ENCODE assay signal across 17 cellular contexts in the genomic region with DNA sequence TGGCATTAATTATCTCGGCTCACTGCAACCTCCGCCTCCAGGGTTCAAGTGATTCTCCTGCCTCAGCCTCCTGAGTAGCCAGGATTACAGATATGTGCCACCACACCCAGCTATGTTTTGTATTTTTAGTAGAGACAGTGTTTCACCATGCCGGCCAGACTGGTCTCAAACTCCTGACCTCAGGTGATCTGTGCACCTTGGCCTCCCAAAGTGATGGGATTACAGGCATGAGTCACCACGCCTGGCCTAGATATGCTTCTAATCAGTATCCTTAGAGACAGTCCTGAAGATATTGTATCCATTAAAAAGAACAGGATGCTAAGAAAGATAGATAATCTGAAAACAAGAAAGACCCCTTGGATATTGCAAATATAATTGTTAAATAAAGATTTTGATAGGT. TPM values are rescaled to one million over a fixed set of nuclear protein-coding genes. Genes with fewer than 3 reads are reported as not detected.
A peak's percentile ranks its signal among the peaks of the same experiment; 100 is the strongest.
DNase-seq lines count a peak whose midpoint lies in the region; ATAC-seq, FAIRE-seq and TF ChIP-seq lines count a peak whose summit lies in the region.
"Had no signal": no experiment of that assay in that cellular context is flagged by ENCODE, and none has a peak within 500 bp of the region (broad histone marks: within the 10 kb centered on the region; RNA-seq: fewer than 3 reads in every experiment).

No MANE protein-coding gene starts in this region.

- BruUV-seq in Caco-2 (replicated peaks; lab: Mats Ljungman, UMichigan), result no TSS peak

- H3K27ac Mint-ChIP-seq in Caco-2 (ENCODE audit: unreplicated experiment), result no peak overlapping the region
- peak overlapping the region; percentile 27 for H3K27ac Mint-ChIP-seq in neural crest cell (ENCODE audit: unreplicated experiment)
- H3K27ac Mint-ChIP-seq in type B pancreatic cell, result no peak overlapping the region
- H3K27ac Mint-ChIP-seq: B cell had no signal

- intact Hi-C loops in Caco-2 (cut with micrococcal nuclease; ENCODE audit: unreplicated experiment) (no loop called here), dorsolateral prefrontal cortex (cut with DNase I) (loop anchor here in 1 of 2 donors (5.0 kb wide), 1 partner anchor 52 kb away; no protein-coding TSS in a partner anchor)

- H3K4me1 ChIP-seq in BLaER1 treated with 17β-estradiol and CSF1 and Interleukin-3, amounts not matched to agents 10 nM and 100 nM, result peaks cover 41 to 72% (median 55%) of the 10 kb centered on the region in 10 experiments
- no peaks in the 10 kb centered on the region for H3K4me1 ChIP-seq in Caco-2

- no peak for ATAC-seq in GM18870 (IDR thresholded peaks at IDR 0.05; ENCODE audit: unreplicated experiment)
- ATAC-seq: GM12878 had no signal

- CTCF ChIA-PET in Caco-2 (lab: Charles Lee), result no interaction called here

- H3K36me3 Mint-ChIP-seq in Caco-2 (ENCODE audit: insufficient read depth, unreplicated experiment) (no peaks in the 10 kb centered on the region), neural crest cell (ENCODE audit: low read depth) (no peaks in the 10 kb centered on the region), type B pancreatic cell (no peaks in the 10 kb centered on the region)

- DNase-seq in Caco-2 (peak; percentile 17 to 41), dorsolateral prefrontal cortex (no peak), neural crest cell (ENCODE audit: low read depth, low spot score) (no peak), C1 segment of cervical spinal cord (lab: John Stamatoyannopoulos, UW) (no peak), GM12892 (ENCODE audit: insufficient read length) (no peak), type B pancreatic cell (ENCODE audit: extremely low spot score, unreplicated experiment) (no peak)
- DNase-seq: ACHN, Calu3, DMS 273 treated with DMSO at 0.1 percent for 48 hours, GOT3, H9 had no signal

- H3K4me1 Mint-ChIP-seq in Caco-2 (ENCODE audit: low read depth, unreplicated experiment) (peaks cover 12% of the 10 kb centered on the region), neural crest cell (peaks cover 13% of the 10 kb centered on the region), type B pancreatic cell (ENCODE audit: unreplicated experiment) (peaks cover 17% of the 10 kb centered on the region)
- H3K4me1 Mint-ChIP-seq: H9 had no signal

- no peaks in the 10 kb centered on the region for H4K20me1 ChIP-seq in BLaER1 treated with 17β-estradiol and CSF1 and Interleukin-3, amounts not matched to agents 10 nM and 100 nM

- H3K9me3 Mint-ChIP-seq in Caco-2 (ENCODE audit: unreplicated experiment) (peaks cover 17% of the 10 kb centered on the region), neural crest cell (no peaks in the 10 kb centered on the region), type B pancreatic cell (peaks cover 4% of the 10 kb centered on the region)
- H3K9me3 Mint-ChIP-seq: H9 had no signal

- H3K27me3 Mint-ChIP-seq in Caco-2 (ENCODE audit: insufficient read depth, unreplicated experiment) (no peaks in the 10 kb centered on the region), neural crest cell (ENCODE audit: low read depth) (no peaks in the 10 kb centered on the region), type B pancreatic cell (no peaks in the 10 kb centered on the region)

- POLR2A ChIA-PET in Caco-2 (lab: Charles Lee), result no interaction called here

- no peak for TF ChIP-seq POLR2A in GM12892 (IDR thresholded peaks at IDR 0.05; ENCODE audit: low read depth, low read length)

- no peak overlapping the region for H3K4me3 Mint-ChIP-seq in Caco-2 (ENCODE audit: unreplicated experiment)
- no peak overlapping the region for H3K4me3 Mint-ChIP-seq in neural crest cell
- H3K4me3 Mint-ChIP-seq in type B pancreatic cell, result no peak overlapping the region
- H3K4me3 Mint-ChIP-seq: H9 had no signal

- FAIRE-seq in GM12892 (lab: Jason Lieb, UNC), result no peak

- H3K4me2 ChIP-seq in BLaER1 treated with 17β-estradiol and CSF1 and Interleukin-3, amounts not matched to agents 10 nM and 100 nM, result peak overlapping the region in 10 of 11 experiments; percentile 8 to 71 (median 54); a peak in 15 of 22 replicates

- TF ChIP-seq CTCF in Caco-2 (IDR thresholded peaks at IDR 0.05; ENCODE audit: insufficient read depth in 1 of 2, low read depth in 1 of 2, low read length in 1 of 2, severe bottlenecking in 1 of 2, unreplicated experiment in 1 of 2) (no peak), dorsolateral prefrontal cortex (IDR thresholded peaks at IDR 0.05 in 54 of 56, conservative IDR thresholded peaks at IDR 0.05 in 2 of 56; ENCODE audit: low read depth in 1 of 56, partially characterized antibody in 56 of 56) (no peak), neural crest cell (conservative IDR thresholded peaks at IDR 0.05) (no peak), type B pancreatic cell (conservative IDR thresholded peaks at IDR 0.05) (no peak)

- peak overlapping the region in 5 of 11 experiments; percentile 17 to 47 (median 42); a peak in 6 of 22 replicates for H3K9ac ChIP-seq in BLaER1 treated with 17β-estradiol and CSF1 and Interleukin-3, amounts not matched to agents 10 nM and 100 nM

- H3K27me3 ChIP-seq in BLaER1 treated with 17β-estradiol and CSF1 and Interleukin-3, amounts not matched to agents 10 nM and 100 nM, result no peaks in the 10 kb centered on the region
- H3K27me3 ChIP-seq in Caco-2 (replicated peaks; ENCODE audit: control insufficient read depth, insufficient read depth, low read length), result no peaks in the 10 kb centered on the region
- peaks cover 0 to 10% (median 0%) of the 10 kb centered on the region in 45 donors for H3K27me3 ChIP-seq in dorsolateral prefrontal cortex

- H3K9me3 ChIP-seq in BLaER1 treated with 17β-estradiol and CSF1 and Interleukin-3, amounts not matched to agents 10 nM and 100 nM (replicated peaks in 1 of 11), result peaks cover 0 to 64% (median 35%) of the 10 kb centered on the region in 11 experiments; a peak in 17 of 22 replicates
- no peaks in the 10 kb centered on the region for H3K9me3 ChIP-seq in Caco-2

- H3K27ac ChIP-seq in BLaER1 treated with 17β-estradiol and CSF1 and Interleukin-3, amounts not matched to agents 10 nM and 100 nM, result peak overlapping the region in 10 of 11 experiments; percentile 53 to 82 (median 74); a peak in 17 of 22 replicates
- H3K27ac ChIP-seq in dorsolateral prefrontal cortex, result peak overlapping the region in 3 of 59 donors; percentile 46 to 73 (median 68)

- peak overlapping the region in 1 of 10 experiments; percentile 34; a peak in 1 of 20 replicates for H3K4me3 ChIP-seq in BLaER1 treated with 17β-estradiol and CSF1 and Interleukin-3, amounts not matched to agents 10 nM and 100 nM
- H3K4me3 ChIP-seq in Caco-2 (ENCODE audit: low read depth, low read length) (no peak overlapping the region), dorsolateral prefrontal cortex (peak overlapping the region in 33 of 59 donors; percentile 20 to 56 (median 41))
- H3K4me3 ChIP-seq: GM12878 had no signal

- H3K36me3 ChIP-seq in BLaER1 treated with 17β-estradiol and CSF1 and Interleukin-3, amounts not matched to agents 10 nM and 100 nM, result peaks cover 0 to 5% (median 0%) of the 10 kb centered on the region in 11 experiments; a peak in 1 of 22 replicates
- no peaks in the 10 kb centered on the region for H3K36me3 ChIP-seq in Caco-2 (ENCODE audit: control insufficient read depth, insufficient read depth, low read length)

RNA-seq across cellular contexts. Expression of gene IPCEF1, which starts 3.1 kb away (rescaled TPM):
- total RNA-seq in Caco-2 (2022) (1.4 and 1.9 TPM in 2 replicates), dorsolateral prefrontal cortex (100 to 1,000 TPM in 83 of 120 experiments, 10 to 100 TPM in 37; 28.7 to 205 (median 114) TPM), neural crest cell (0.28 and 0.52 TPM in 2 replicates), type B pancreatic cell (ENCODE audit: low replicate concordance) (0.40 and 1.0 TPM in 2 replicates)
- polyA plus RNA-seq in GM12892 (2012; ENCODE audit: missing spikeins), result 0.85 TPM
- total RNA-seq: Daoy, G401 had no signal

Comparison
In these comparisons a context has a peak if more than half of its experiments do, and no peak if none do; other contexts are left out.
1. DNase-seq: peak in Caco-2 (2 of 2); none in dorsolateral prefrontal cortex (0 of 10), neural crest cell (single experiment), C1 segment of cervical spinal cord (0 of 14), GM12892 (single experiment) and type B pancreatic cell (single experiment).
2. RNA of gene IPCEF1, which starts 3.1 kb away (total RNA-seq): 28.7 to 205 TPM in dorsolateral prefrontal cortex; 1.4 to 1.9 TPM in Caco-2, 0.40 to 1.0 TPM in type B pancreatic cell and 0.28 to 0.52 TPM in neural crest cell; every median in the first group is over 10 times any median in the second.